Comparison of ENCODE assay signal across 1 cellular context in genomic region chr7:30549933-30550493, GRCh38.
A peak's percentile ranks its signal among the peaks of the same experiment; 100 is the strongest.
TF ChIP-seq lines count a peak whose summit lies in the region.

No MANE protein-coding gene starts in this region.

TF ChIP-seq in K562, 482 proteins besides CTCF, POLR2A, EP300 and RAD21 (continued from another document):
- no peak for TF ChIP-seq STAT6 (CRISPR knock-in tag; IDR thresholded peaks at IDR 0.05)
- no peak for TF ChIP-seq AFF1 (IDR thresholded peaks at IDR 0.05; ENCODE audit: low read depth in 1 of 2, partially characterized antibody in 2 of 2)
- TF ChIP-seq ZNF395 (CRISPR knock-in tag; IDR thresholded peaks at IDR 0.05) = 0 out of 2 replicates have a peak, but pooled peaks have one; percentile 14
- TF ChIP-seq OTX1 (CRISPR knock-in tag; IDR thresholded peaks at IDR 0.05) = 0 out of 2 replicates have a peak, but pooled peaks have one; percentile 43
- no peak for TF ChIP-seq CHAMP1 (IDR thresholded peaks at IDR 0.05)
- no peak for TF ChIP-seq ZNF740 (CRISPR knock-in tag; IDR thresholded peaks at IDR 0.05)
- TF ChIP-seq ZNF740 (tag; IDR thresholded peaks at IDR 0.05) = no peak
- no peak for TF ChIP-seq RFX1 (IDR thresholded peaks at IDR 0.05)
- TF ChIP-seq TGIF2 (CRISPR knock-in tag; IDR thresholded peaks at IDR 0.05) = no peak
